8 cellular contexts compared by ENCODE assay signal in the genomic region with DNA sequence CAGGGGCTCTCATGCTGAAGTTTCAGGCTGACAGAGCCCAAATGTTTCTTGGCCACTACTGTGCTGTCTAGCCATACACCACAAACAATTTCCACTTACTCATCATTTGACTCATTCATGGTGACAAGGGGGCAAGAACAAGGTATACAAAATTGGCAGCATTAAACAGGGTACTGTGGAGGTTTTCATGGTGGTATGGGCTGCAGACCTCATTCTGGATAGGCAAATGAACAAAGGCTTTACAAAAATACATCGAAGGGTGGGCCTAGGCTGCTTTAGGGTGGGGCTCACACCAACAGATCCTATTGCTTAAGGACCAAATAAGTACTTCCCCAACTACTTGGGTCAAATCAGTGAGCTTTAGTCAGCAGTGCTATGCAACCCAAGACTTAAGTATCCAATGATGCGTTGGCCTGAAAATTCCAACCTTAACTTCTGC. TPM values are rescaled to one million over a fixed set of nuclear protein-coding genes. Genes with fewer than 3 reads are reported as not detected.
DNase-seq lines count a peak whose midpoint lies in the region; ATAC-seq and TF ChIP-seq lines count a peak whose summit lies in the region.

No MANE protein-coding gene starts in this region.

- H3K4me2 ChIP-seq in skeletal muscle satellite cell (ENCODE audit: low read length) = peak overlapping the region; percentile 51

- 66 to 93% methylated on average over 2 of the region's 2 CpGs for WGBS in thyroid gland, 2 donors

- CTCF ChIA-PET in AG04450 (lab: Charles Lee) = interaction anchor here (0.6 to 1.5 kb wide), 3 partner anchors 16 to 204 kb away, joined by 3 to 4 read pairs (median 3); no protein-coding TSS in a partner anchor

- no peak overlapping the region for H3K9ac ChIP-seq in skeletal muscle satellite cell (ENCODE audit: low read depth, low read length)

- H3K36me3 ChIP-seq in skeletal muscle satellite cell (ENCODE audit: insufficient read depth, low read length) (peaks cover 18% of the 10 kb centered on the region), thyroid gland (no peaks in the 10 kb centered on the region)

- DNase-seq in AG04450 (ENCODE audit: low read depth, low spot score) (peak; percentile 49), amniotic epithelial cell (ENCODE audit: low read depth) (peak; percentile 47), thyroid gland (no peak), occipital lobe (lab: John Stamatoyannopoulos, UW) (no peak), endothelial cell (ENCODE audit: low spot score) (no peak)

- H3K27ac ChIP-seq in AG04450 (ENCODE audit: low read depth, low read length) (no peak overlapping the region), thyroid gland (no peak overlapping the region)

- H3K27me3 ChIP-seq in AG04450 (ENCODE audit: control insufficient read depth, insufficient read depth, low read length) (no peaks in the 10 kb centered on the region), skeletal muscle satellite cell (ENCODE audit: control insufficient read depth, insufficient read depth, low read length) (no peaks in the 10 kb centered on the region), thyroid gland (no peaks in the 10 kb centered on the region)

- ATAC-seq in GM19328 (IDR thresholded peaks at IDR 0.05; ENCODE audit: unreplicated experiment) (peak; percentile 56), HG03460 (IDR thresholded peaks at IDR 0.05; ENCODE audit: unreplicated experiment) (peak; percentile 85)

- no peaks in the 10 kb centered on the region for H3K27me3 Mint-ChIP-seq in endothelial cell (ENCODE audit: unreplicated experiment)

- peaks cover 25% of the 10 kb centered on the region for H3K36me3 Mint-ChIP-seq in endothelial cell (ENCODE audit: low read depth, unreplicated experiment)

- no peaks in the 10 kb centered on the region for H3K9me3 ChIP-seq in AG04450 (ENCODE audit: control insufficient read depth, insufficient read depth, low read length)
- H3K9me3 ChIP-seq in skeletal muscle satellite cell (replicated peaks; ENCODE audit: low read length) = no peaks in the 10 kb centered on the region
- no peaks in the 10 kb centered on the region for H3K9me3 ChIP-seq in thyroid gland

- H3K4me1 ChIP-seq in skeletal muscle satellite cell (ENCODE audit: control insufficient read depth, insufficient read depth, low read length) (peaks cover 60% of the 10 kb centered on the region), thyroid gland (peaks cover 9 to 37% of the 10 kb centered on the region in 2 donors)

- no peak overlapping the region for H3K4me3 ChIP-seq in AG04450 (ENCODE audit: low read depth, low read length)
- H3K4me3 ChIP-seq in skeletal muscle satellite cell (ENCODE audit: low read length) = no peak overlapping the region
- no peak overlapping the region for H3K4me3 ChIP-seq in thyroid gland (replicated peaks in 1 of 3)

- H3K27ac Mint-ChIP-seq in endothelial cell (ENCODE audit: unreplicated experiment) = no peak overlapping the region

- H3K4me3 Mint-ChIP-seq in endothelial cell (ENCODE audit: unreplicated experiment) = no peak overlapping the region

- intact Hi-C loops in thyroid gland (cut with DNase I) = no loop called here

- TF ChIP-seq CTCF in AG04450 (IDR thresholded peaks at IDR 0.05; ENCODE audit: low read depth, low read length) (no peak), thyroid gland (IDR thresholded peaks at IDR 0.05) (no peak), endothelial cell (IDR thresholded peaks at IDR 0.05; ENCODE audit: unreplicated experiment) (no peak)

- peaks cover 25% of the 10 kb centered on the region for H3K4me1 Mint-ChIP-seq in endothelial cell (ENCODE audit: unreplicated experiment)

- no peaks in the 10 kb centered on the region for H3K9me3 Mint-ChIP-seq in endothelial cell (ENCODE audit: unreplicated experiment)

- POLR2A ChIA-PET in AG04450 (lab: Yijun Ruan, JAX) = interaction anchor here (0.6 kb wide), 1 partner anchor 53 kb away, joined by 3 read pairs; the partner anchor contains the start of gene N4BP1

- no peak for TF ChIP-seq POLR2A in thyroid gland (IDR thresholded peaks at IDR 0.05)

RNA-seq across cellular contexts. Expression of gene N4BP1, which starts 53.0 kb away (rescaled TPM):
- polyA plus RNA-seq in AG04450 (2011; rRNA removed) = 18.3 and 25.0 TPM in 2 replicates
- 14.3 and 19.5 TPM in 2 replicates for polyA minus RNA-seq in AG04450 (2011; rRNA and poly(A)+ RNA removed)
- 10.7 and 15.5 TPM in 2 replicates for total RNA-seq in skeletal muscle satellite cell (2012; rRNA removed)
- total RNA-seq in thyroid gland = 10 to 100 TPM; 26.1 to 47.0 (median 36.3) TPM
- total RNA-seq in occipital lobe = 37.9 TPM
- 52.2 TPM for total RNA-seq in endothelial cell (ENCODE audit: unreplicated experiment)

Comparison
In these comparisons a context has a peak if more than half of its experiments do, and no peak if none do; other contexts are left out.
1. DNase-seq: peak in AG04450 (single experiment) and amniotic epithelial cell (single experiment); none in thyroid gland (0 of 2), occipital lobe (single experiment) and endothelial cell (single experiment).